28 cellular contexts compared by ENCODE assay signal in genomic region chr4:114302472-114302871, GRCh38.
DNase-seq lines count a peak whose midpoint lies in the region; ATAC-seq, FAIRE-seq and TF ChIP-seq lines count a peak whose summit lies in the region.
"Had no signal": no experiment of that assay in that cellular context is flagged by ENCODE, and none has a peak within 500 bp of the region (broad histone marks: within the 10 kb centered on the region; RNA-seq: fewer than 3 reads in every experiment).

No MANE protein-coding gene starts in this region.

- H3K27me3 Mint-ChIP-seq in GM23338 (ENCODE audit: insufficient read depth, low read depth, poor library complexity) = peaks cover under 1% of the 10 kb centered on the region
- H3K27me3 Mint-ChIP-seq in activated T-helper 1 cell treated with anti-CD3 and anti-CD28 coated beads, Interleukin-12 subunit alpha, Interleukin-12 subunit beta, Interleukin-2, Interleukin-4 antibody, amounts not matched to agents 30 ng/mL and 10 ng/mL and 1 ng/mL, durations not matched to agents 14 hours and 24 hours and 36 hours (ENCODE audit: insufficient read depth) = peaks cover 2% of the 10 kb centered on the region
- H3K27me3 Mint-ChIP-seq: activated CD4-positive, alpha-beta T cell treated with anti-CD3 and anti-CD28 coated beads, Interleukin-2, amount 10 ng/mL, durations not matched to agents 24 days and 14 days had no signal

- H3K4me2 ChIP-seq in GM23338 = no peak overlapping the region
- peak overlapping the region; percentile 41 for H3K4me2 ChIP-seq in Loucy (ENCODE audit: low read depth, low read length, poor library complexity, severe bottlenecking)
- H3K4me2 ChIP-seq in GM12878 (ENCODE audit: control insufficient read depth, insufficient read depth) = no peak overlapping the region

- CTCF ChIA-PET in GM12878 (lab: Yijun Ruan, JAX) = no interaction called here

- TF ChIP-seq EP300 in GM12878 (IDR thresholded peaks at IDR 0.05; ENCODE audit: borderline replicate concordance in 1 of 2, control insufficient read depth in 1 of 2, low read depth in 2 of 2, low read length in 2 of 2) = no peak

- 0 out of 3 replicates have a peak, but pooled peaks cover 3% of the 10 kb centered on the region for H3K9me3 Mint-ChIP-seq in GM23338
- H3K9me3 Mint-ChIP-seq in activated T-helper 1 cell treated with anti-CD3 and anti-CD28 coated beads, Interleukin-12 subunit alpha, Interleukin-12 subunit beta, Interleukin-2, Interleukin-4 antibody, amounts not matched to agents 30 ng/mL and 10 ng/mL and 1 ng/mL, durations not matched to agents 14 hours and 24 hours and 36 hours = no peaks in the 10 kb centered on the region
- H3K9me3 Mint-ChIP-seq: activated CD4-positive, alpha-beta T cell treated with anti-CD3 and anti-CD28 coated beads, Interleukin-2, amount 10 ng/mL, durations not matched to agents 24 days and 14 days had no signal

- H2AFZ ChIP-seq in GM23338 (no peak overlapping the region), Loucy (ENCODE audit: low read length) (peak overlapping the region; percentile 85), GM12878 (ENCODE audit: control insufficient read depth, low read depth, low read length) (no peak overlapping the region)

- H3K79me2 ChIP-seq in GM23338 (replicated peaks; ENCODE audit: insufficient read depth) (no peaks in the 10 kb centered on the region), Loucy (ENCODE audit: insufficient read depth, low read length) (no peaks in the 10 kb centered on the region), GM12878 (ENCODE audit: control insufficient read depth, insufficient read depth, low read length) (no peaks in the 10 kb centered on the region)

- TF ChIP-seq CTCF in GM23338 (conservative IDR thresholded peaks at IDR 0.05; ENCODE audit: low read depth in 2 of 2) = no peak
- TF ChIP-seq CTCF in Loucy (conservative IDR thresholded peaks at IDR 0.05; ENCODE audit: low read length) = no peak
- TF ChIP-seq CTCF in GM12878 (IDR thresholded peaks at IDR 0.05 in 2 of 3, conservative IDR thresholded peaks at IDR 0.05 in 1 of 3; ENCODE audit: control insufficient read depth in 2 of 3, extremely low read depth in 1 of 3, insufficient read depth in 1 of 3, low read depth in 3 of 3, low read length in 3 of 3) = no peak

- SMC1A ChIA-PET in GM12878 (lab: Charles Lee; ENCODE audit: uncharacterized antibody, unreplicated experiment) = interaction anchor here (0.5 to 1.3 kb wide), 2 partner anchors 27 to 86 kb away, joined by 3 to 4 read pairs; no protein-coding TSS in a partner anchor

- H3K4me1 ChIP-seq in GM23338 (ENCODE audit: insufficient read depth) (no peaks in the 10 kb centered on the region), Loucy (ENCODE audit: insufficient read depth, low read length, poor library complexity, severe bottlenecking) (peaks cover 10% of the 10 kb centered on the region), GM12878 (ENCODE audit: control insufficient read depth, insufficient read depth, low read length) (no peaks in the 10 kb centered on the region)
- H3K4me1 ChIP-seq: Peyer's patch, stomach, tibial nerve had no signal

- FAIRE-seq in GM12878 (lab: Jason Lieb, UNC) (no peak), H54 (lab: Jason Lieb, UNC) (no peak)
- FAIRE-seq: frontal cortex, G401.6, GM18507, islet of Langerhans had no signal

- H3K27me3 ChIP-seq in GM23338 (ENCODE audit: insufficient read depth) (no peaks in the 10 kb centered on the region), Loucy (ENCODE audit: insufficient read depth, low read length, poor library complexity, severe bottlenecking) (no peaks in the 10 kb centered on the region), GM12878 (replicated peaks in 1 of 2; ENCODE audit: control insufficient read depth in 2 of 2, insufficient read depth in 2 of 2, low read length in 1 of 2) (no peaks in the 10 kb centered on the region)
- H3K27me3 ChIP-seq: cardiac muscle cell, neutrophil, Peyer's patch, stomach, tibial nerve had no signal

- intact Hi-C loops in GM12878 (cut with micrococcal nuclease; ENCODE audit: unreplicated experiment) = no loop called here
- intact Hi-C loops in activated T-helper 1 cell treated with anti-CD3 and anti-CD28 coated beads, Interleukin-12 subunit alpha, Interleukin-12 subunit beta, Interleukin-2, Interleukin-4 antibody, amounts not matched to agents 30 ng/mL and 10 ng/mL and 1 ng/mL, durations not matched to agents 14 hours and 24 hours and 36 hours (cut with micrococcal nuclease) = no loop called here

- in situ Hi-C loops in GM12878 (cut with MboI) = no loop called here

- no peaks in the 10 kb centered on the region for H3K4me1 Mint-ChIP-seq in GM23338
- no peaks in the 10 kb centered on the region for H3K4me1 Mint-ChIP-seq in activated T-helper 1 cell treated with anti-CD3 and anti-CD28 coated beads, Interleukin-12 subunit alpha, Interleukin-12 subunit beta, Interleukin-2, Interleukin-4 antibody, amounts not matched to agents 30 ng/mL and 10 ng/mL and 1 ng/mL, durations not matched to agents 14 hours and 24 hours and 36 hours (ENCODE audit: low read depth)
- H3K4me1 Mint-ChIP-seq: activated CD4-positive, alpha-beta T cell treated with anti-CD3 and anti-CD28 coated beads, Interleukin-2, amount 10 ng/mL, durations not matched to agents 24 days and 14 days had no signal

- H3K4me3 ChIP-seq in GM23338 (no peak overlapping the region), Loucy (ENCODE audit: low read length, poor library complexity, severe bottlenecking) (peak overlapping the region; percentile 47), GM12878 (no peak overlapping the region)
- H3K4me3 ChIP-seq: cardiac muscle cell, coronary artery, Peyer's patch, stomach, tibial nerve had no signal

- WGBS in GM12878 (ENCODE audit: insufficient coverage, insufficient replicate concordance, low lambda C conversion rate, missing lambda C conversion rate) = 3% methylated on average over 2 of the region's 2 CpGs

- ATAC-seq in GM23338 (no peak), GM12878 (peak; percentile 70)
- ATAC-seq: activated T-cell treated with anti-CD3 and anti-CD28 coated beads, Interleukin-2, amount 50 U/mL, for 72 hours; esophagus mucosa; HCT116 had no signal

- peak; percentile 11 for DNase-seq in GM23338 (ENCODE audit: low spot score)
- DNase-seq in GM12878 (ENCODE audit: low read depth, low spot score) = no peak
- DNase-seq in activated T-helper 1 cell treated with anti-CD3 and anti-CD28 coated beads, Interleukin-12 subunit alpha, Interleukin-12 subunit beta, Interleukin-2, Interleukin-4 antibody, amounts not matched to agents 30 ng/mL and 10 ng/mL and 1 ng/mL, durations not matched to agents 14 hours and 24 hours and 36 hours (ENCODE audit: low spot score) = no peak
- no peak for DNase-seq in germinal center (ENCODE audit: low spot score)
- DNase-seq in H54 (ENCODE audit: insufficient read length, low spot score) = no peak
- no peak for DNase-seq in SW480 (ENCODE audit: low spot score)
- DNase-seq: activated CD4-positive, alpha-beta T cell treated with anti-CD3 and anti-CD28 coated beads, Interleukin-2, amount 10 ng/mL, durations not matched to agents 24 days and 14 days; activated naive CD4-positive, alpha-beta T cell treated with anti-CD3 and anti-CD28 coated beads for 36 hours; activated T-cell treated with anti-CD3 and anti-CD28 coated beads, Interleukin-2, amount 50 U/mL, for 72 hours; amygdala; DMS153; NCI-H1694 treated with DMSO at 0.1 percent for 48 hours; NCI-H524 treated with DMSO at 0.1 percent for 48 hours; Peyer's patch; stimulated activated CD8-positive, alpha-beta memory T cell treated with anti-CD3 and anti-CD28 coated beads, Interleukin-4, amount 100 ng/mL, for 48 hours; stomach; T-helper 2 cell had no signal

- H3K9ac ChIP-seq in Loucy (ENCODE audit: low read depth, low read length, poor library complexity, severe bottlenecking) (no peak overlapping the region), GM12878 (ENCODE audit: control insufficient read depth, insufficient read depth, low read length) (no peak overlapping the region)

- no peak overlapping the region for H3K27ac ChIP-seq in GM23338 (ENCODE audit: low read depth)
- H3K27ac ChIP-seq in GM12878 (ENCODE audit: control insufficient read depth, insufficient read depth) = no peak overlapping the region
- H3K27ac ChIP-seq: cardiac muscle cell, coronary artery, neutrophil, Peyer's patch, stomach, tibial nerve had no signal

- H3F3A ChIP-seq in GM23338 (replicated peaks; ENCODE audit: low read depth) (no peaks in the 10 kb centered on the region), Loucy (ENCODE audit: low read depth) (no peaks in the 10 kb centered on the region)

- no peak overlapping the region for H3K4me3 Mint-ChIP-seq in GM23338
- no peak overlapping the region for H3K4me3 Mint-ChIP-seq in activated T-helper 1 cell treated with anti-CD3 and anti-CD28 coated beads, Interleukin-12 subunit alpha, Interleukin-12 subunit beta, Interleukin-2, Interleukin-4 antibody, amounts not matched to agents 30 ng/mL and 10 ng/mL and 1 ng/mL, durations not matched to agents 14 hours and 24 hours and 36 hours
- H3K4me3 Mint-ChIP-seq: activated CD4-positive, alpha-beta T cell treated with anti-CD3 and anti-CD28 coated beads, Interleukin-2, amount 10 ng/mL, durations not matched to agents 24 days and 14 days; activated naive CD4-positive, alpha-beta T cell treated with anti-CD3 and anti-CD28 coated beads for 36 hours; activated T-cell treated with anti-CD3 and anti-CD28 coated beads, Interleukin-2, amount 50 U/mL, for 72 hours had no signal

- H3K9me3 ChIP-seq in Loucy (ENCODE audit: insufficient read depth, low read depth, low read length) (no peaks in the 10 kb centered on the region; the same call in 1 of the 2 replicates), GM12878 (replicated peaks; ENCODE audit: control insufficient read depth, insufficient read depth, low read length) (no peaks in the 10 kb centered on the region)
- H3K9me3 ChIP-seq: neutrophil, Peyer's patch, stomach had no signal

- no peaks in the 10 kb centered on the region for H3K36me3 Mint-ChIP-seq in GM23338 (ENCODE audit: low read depth)
- no peaks in the 10 kb centered on the region for H3K36me3 Mint-ChIP-seq in activated T-helper 1 cell treated with anti-CD3 and anti-CD28 coated beads, Interleukin-12 subunit alpha, Interleukin-12 subunit beta, Interleukin-2, Interleukin-4 antibody, amounts not matched to agents 30 ng/mL and 10 ng/mL and 1 ng/mL, durations not matched to agents 14 hours and 24 hours and 36 hours (ENCODE audit: low read depth)

- H4K20me1 ChIP-seq in GM23338 (replicated peaks; ENCODE audit: insufficient read depth) = no peaks in the 10 kb centered on the region
- no peaks in the 10 kb centered on the region for H4K20me1 ChIP-seq in Loucy (ENCODE audit: insufficient read depth, low read length, poor library complexity, severe bottlenecking)
- no peaks in the 10 kb centered on the region for H4K20me1 ChIP-seq in GM12878 (ENCODE audit: control insufficient read depth, insufficient read depth)

- RAD21 ChIA-PET in GM12878 (lab: Charles Lee; ENCODE audit: unreplicated experiment) = no interaction called here

- peaks cover 3% of the 10 kb centered on the region; the same call in 1 of the 2 replicates for H3K9me2 ChIP-seq in GM23338 (ENCODE audit: insufficient read depth)
- H3K9me2 ChIP-seq in Loucy (replicated peaks; ENCODE audit: low read depth, low read length) = no peaks in the 10 kb centered on the region

- H3K36me3 ChIP-seq in GM23338 (ENCODE audit: insufficient read depth) = no peaks in the 10 kb centered on the region
- H3K36me3 ChIP-seq in Loucy (ENCODE audit: insufficient read depth, low read length) = no peaks in the 10 kb centered on the region
- H3K36me3 ChIP-seq in GM12878 (ENCODE audit: control insufficient read depth in 2 of 2, insufficient read depth in 2 of 2, low read length in 1 of 2) = no peaks in the 10 kb centered on the region
- H3K36me3 ChIP-seq: cardiac muscle cell, neutrophil, Peyer's patch, stomach, tibial nerve had no signal

- no peak overlapping the region for H3K27ac Mint-ChIP-seq in GM23338
- H3K27ac Mint-ChIP-seq in activated T-helper 1 cell treated with anti-CD3 and anti-CD28 coated beads, Interleukin-12 subunit alpha, Interleukin-12 subunit beta, Interleukin-2, Interleukin-4 antibody, amounts not matched to agents 30 ng/mL and 10 ng/mL and 1 ng/mL, durations not matched to agents 14 hours and 24 hours and 36 hours = no peak overlapping the region
- H3K27ac Mint-ChIP-seq: activated CD4-positive, alpha-beta T cell treated with anti-CD3 and anti-CD28 coated beads, Interleukin-2, amount 10 ng/mL, durations not matched to agents 24 days and 14 days; activated naive CD4-positive, alpha-beta T cell treated with anti-CD3 and anti-CD28 coated beads for 36 hours; activated T-cell treated with anti-CD3 and anti-CD28 coated beads, Interleukin-2, amount 50 U/mL, for 72 hours had no signal

- TF ChIP-seq POLR2A in GM12878 (IDR thresholded peaks at IDR 0.05; ENCODE audit: low read depth, low read length) = no peak
- TF ChIP-seq POLR2A in H54 (IDR thresholded peaks at IDR 0.05; ENCODE audit: low read depth, low read length) = no peak

- POLR2A ChIA-PET in GM12878 (lab: Charles Lee) = no interaction called here

- no peak for TF ChIP-seq RAD21 in GM12878 (IDR thresholded peaks at IDR 0.05; ENCODE audit: insufficient read depth, low read depth, low read length)

- no TSS peak for BruUV-seq in GM12878 (replicated peaks; lab: Mats Ljungman, UMichigan)
